14 cellular contexts compared by ENCODE assay signal in the genomic region with DNA sequence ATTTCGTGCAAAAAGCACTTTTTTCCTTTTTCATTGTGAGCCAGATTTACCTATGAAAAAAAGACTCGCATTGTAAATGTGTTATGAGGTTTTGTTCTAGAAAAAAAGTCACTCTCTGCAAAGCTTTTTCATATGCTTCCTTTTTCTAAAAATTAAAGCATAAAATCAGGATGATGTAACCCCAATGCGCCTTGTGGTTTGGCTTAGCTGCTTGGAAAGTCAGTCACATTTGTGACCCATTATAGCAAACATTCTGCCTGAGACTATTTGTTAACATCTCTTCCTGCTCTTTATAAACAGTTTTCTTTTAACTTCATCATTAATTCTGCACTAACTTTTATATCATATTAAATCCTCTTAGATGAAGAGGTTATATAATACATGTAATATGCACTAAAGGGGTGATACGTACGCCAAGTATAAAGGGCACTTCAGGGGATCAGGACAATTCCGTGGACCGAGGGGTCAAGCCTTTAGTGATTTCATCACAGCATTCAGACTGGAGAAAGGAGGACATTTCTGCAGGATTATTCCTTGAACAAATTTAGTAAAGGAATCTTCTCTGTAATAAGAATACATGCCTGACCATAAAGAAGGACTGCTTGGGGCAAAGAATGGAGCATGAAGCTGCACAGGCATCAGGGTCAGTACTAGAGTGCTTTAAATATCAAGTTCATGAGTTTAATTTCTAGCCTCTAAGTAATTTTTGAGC. TPM values are rescaled to one million over a fixed set of nuclear protein-coding genes. Genes with fewer than 3 reads are reported as not detected.
DNase-seq lines count a peak whose midpoint lies in the region; ATAC-seq, FAIRE-seq and TF ChIP-seq lines count a peak whose summit lies in the region.
"Had no signal": no experiment of that assay in that cellular context is flagged by ENCODE, and none has a peak within 500 bp of the region (broad histone marks: within the 10 kb centered on the region; RNA-seq: fewer than 3 reads in every experiment).

No MANE protein-coding gene starts in this region.

- TF ChIP-seq CTCF in heart right ventricle (IDR thresholded peaks at IDR 0.05) = no peak
- no peak for TF ChIP-seq CTCF in right atrium auricular region (IDR thresholded peaks at IDR 0.05)
- no peak for TF ChIP-seq CTCF in SK-N-SH (IDR thresholded peaks at IDR 0.05)
- no peak for TF ChIP-seq CTCF in fibroblast of villous mesenchyme (IDR thresholded peaks at IDR 0.05; ENCODE audit: insufficient read depth, low read depth, low read length)
- no peak for TF ChIP-seq CTCF in vagina (IDR thresholded peaks at IDR 0.05)

- 65 to 71% methylated on average over 7 of the region's 7 CpGs for WGBS in heart right ventricle, 2 donors
- WGBS in SK-N-SH (ENCODE audit: low lambda C conversion rate) = 26% methylated on average over 7 of the region's 7 CpGs

- H3K4me2 ChIP-seq in SK-N-SH = peak overlapping the region; percentile 63

- intact Hi-C loops in heart right ventricle (cut with DNase I) = no loop called here
- intact Hi-C loops in vagina (cut with DNase I) = no loop called here

- H3K27ac ChIP-seq in heart right ventricle (peak overlapping the region in 3 of 10 donors; percentile 7 to 39 (median 10)), right atrium auricular region (peak overlapping the region in 1 of 2 donors; percentile 11), SK-N-SH (ENCODE audit: low read depth in 2 of 2, low read length in 1 of 2) (peak overlapping the region; percentile 82 to 92), vagina (peak overlapping the region; percentile 14)

- DNase-seq in heart right ventricle (no peak), right atrium auricular region (ENCODE audit: low spot score) (no peak), SK-N-SH (no peak), fibroblast of villous mesenchyme (ENCODE audit: low read depth) (peak; percentile 76), vagina (ENCODE audit: extremely low spot score in 2 of 2) (no peak), H54 (ENCODE audit: insufficient read length, low spot score) (no peak), NCI-H1930 (lab: John Stamatoyannopoulos, UW) (no peak)
- DNase-seq: activated T-cell treated with anti-CD3 and anti-CD28 coated beads for 4 hours, NCI-H1092, NCI-H69 had no signal

- ATAC-seq in heart right ventricle = peak in 5 of 8 donors; percentile 42 to 76 (median 63)
- no peak for ATAC-seq in GM18870 (IDR thresholded peaks at IDR 0.05; ENCODE audit: unreplicated experiment)

- H3K4me3 ChIP-seq in heart right ventricle (peak overlapping the region in 3 of 10 donors; percentile 3 to 13 (median 9)), right atrium auricular region (no peak overlapping the region), SK-N-SH (ENCODE audit: low read depth in 2 of 2, low read length in 1 of 2) (peak overlapping the region in 1 of 2 experiments; percentile 7; a peak in 2 of 4 replicates), fibroblast of villous mesenchyme (ENCODE audit: low read depth, low read length) (no peak overlapping the region), vagina (no peak overlapping the region)
- H3K4me3 ChIP-seq: uterus had no signal

- no peak for TF ChIP-seq POLR2A in vagina (IDR thresholded peaks at IDR 0.05)
- TF ChIP-seq POLR2A in H54 (IDR thresholded peaks at IDR 0.05; ENCODE audit: low read depth, low read length) = no peak

- CTCF ChIA-PET in SK-N-SH (lab: Yijun Ruan, JAX) = no interaction called here

- POLR2A ChIA-PET in SK-N-SH (lab: Yijun Ruan, JAX) = no interaction called here

- no peak for FAIRE-seq in H54 (lab: Jason Lieb, UNC)
- FAIRE-seq: colon had no signal

- peak overlapping the region; percentile 11; the same call in 1 of the 2 replicates for H3K9ac ChIP-seq in SK-N-SH

- no peak for TF ChIP-seq RAD21 in SK-N-SH (IDR thresholded peaks at IDR 0.05; ENCODE audit: low read length)

- TF ChIP-seq EP300 in SK-N-SH (IDR thresholded peaks at IDR 0.05; ENCODE audit: borderline replicate concordance in 1 of 2, low read depth in 1 of 2, low read length in 1 of 2) = peak in 1 of 2 experiments; percentile 72; a peak in 2 of 4 replicates

- H3K79me2 ChIP-seq in SK-N-SH (ENCODE audit: insufficient read depth) = no peaks in the 10 kb centered on the region

- H3K9me3 ChIP-seq in heart right ventricle = peaks cover 0 to 3% (median 0%) of the 10 kb centered on the region in 11 donors
- H3K9me3 ChIP-seq in right atrium auricular region = no peaks in the 10 kb centered on the region
- H3K9me3 ChIP-seq in SK-N-SH = no peaks in the 10 kb centered on the region
- H3K9me3 ChIP-seq in vagina = no peaks in the 10 kb centered on the region
- H3K9me3 ChIP-seq: uterus had no signal

- no peaks in the 10 kb centered on the region for H3K36me3 ChIP-seq in heart right ventricle
- H3K36me3 ChIP-seq in right atrium auricular region = no peaks in the 10 kb centered on the region
- no peaks in the 10 kb centered on the region for H3K36me3 ChIP-seq in SK-N-SH (replicated peaks in 1 of 2; ENCODE audit: control insufficient read depth in 1 of 2, insufficient read depth in 2 of 2, low read length in 1 of 2)
- H3K36me3 ChIP-seq in vagina = no peaks in the 10 kb centered on the region
- H3K36me3 ChIP-seq: uterus had no signal

- H3F3A ChIP-seq in SK-N-SH (replicated peaks; ENCODE audit: insufficient read depth) = peaks cover 21% of the 10 kb centered on the region

- H3K27me3 ChIP-seq in heart right ventricle (no peaks in the 10 kb centered on the region), right atrium auricular region (no peaks in the 10 kb centered on the region), SK-N-SH (ENCODE audit: insufficient read depth) (no peaks in the 10 kb centered on the region), vagina (no peaks in the 10 kb centered on the region)
- H3K27me3 ChIP-seq: uterus had no signal

- H3K4me1 ChIP-seq in heart right ventricle (peaks cover 0 to 12% (median 0%) of the 10 kb centered on the region in 9 donors), right atrium auricular region (no peaks in the 10 kb centered on the region), SK-N-SH (ENCODE audit: control insufficient read depth in 1 of 2, insufficient read depth in 2 of 2, low read depth in 1 of 2, low read length in 1 of 2) (peaks cover 0 to 15% of the 10 kb centered on the region in 2 experiments; a peak in 3 of 4 replicates), vagina (peaks cover 6% of the 10 kb centered on the region)
- H3K4me1 ChIP-seq: uterus had no signal

- no peaks in the 10 kb centered on the region for H3K9me2 ChIP-seq in SK-N-SH

- no peaks in the 10 kb centered on the region for H4K20me1 ChIP-seq in SK-N-SH (ENCODE audit: insufficient read depth)

- H2AFZ ChIP-seq in SK-N-SH (ENCODE audit: low read depth) = peak overlapping the region; percentile 80

TF ChIP-seq in SK-N-SH, 30 proteins besides CTCF, POLR2A, EP300 and RAD21 (continues in another document):
- TF ChIP-seq, protein P1, sequence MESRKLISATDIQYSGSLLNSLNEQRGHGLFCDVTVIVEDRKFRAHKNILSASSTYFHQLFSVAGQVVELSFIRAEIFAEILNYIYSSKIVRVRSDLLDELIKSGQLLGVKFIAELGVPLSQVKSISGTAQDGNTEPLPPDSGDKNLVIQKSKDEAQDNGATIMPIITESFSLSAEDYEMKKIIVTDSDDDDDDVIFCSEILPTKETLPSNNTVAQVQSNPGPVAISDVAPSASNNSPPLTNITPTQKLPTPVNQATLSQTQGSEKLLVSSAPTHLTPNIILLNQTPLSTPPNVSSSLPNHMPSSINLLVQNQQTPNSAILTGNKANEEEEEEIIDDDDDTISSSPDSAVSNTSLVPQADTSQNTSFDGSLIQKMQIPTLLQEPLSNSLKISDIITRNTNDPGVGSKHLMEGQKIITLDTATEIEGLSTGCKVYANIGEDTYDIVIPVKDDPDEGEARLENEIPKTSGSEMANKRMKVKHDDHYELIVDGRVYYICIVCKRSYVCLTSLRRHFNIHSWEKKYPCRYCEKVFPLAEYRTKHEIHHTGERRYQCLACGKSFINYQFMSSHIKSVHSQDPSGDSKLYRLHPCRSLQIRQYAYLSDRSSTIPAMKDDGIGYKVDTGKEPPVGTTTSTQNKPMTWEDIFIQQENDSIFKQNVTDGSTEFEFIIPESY (IDR thresholded peaks at IDR 0.05; ENCODE audit: borderline replicate concordance, low read depth) = no peak
- peak; percentile 75 for TF ChIP-seq JUND (IDR thresholded peaks at IDR 0.05)
- no peak for TF ChIP-seq GABPA (IDR thresholded peaks at IDR 0.05; ENCODE audit: low read depth)
- no peak for TF ChIP-seq SIN3A (IDR thresholded peaks at IDR 0.05; ENCODE audit: borderline replicate concordance, low read depth, low read length)
- TF ChIP-seq, protein P2, sequence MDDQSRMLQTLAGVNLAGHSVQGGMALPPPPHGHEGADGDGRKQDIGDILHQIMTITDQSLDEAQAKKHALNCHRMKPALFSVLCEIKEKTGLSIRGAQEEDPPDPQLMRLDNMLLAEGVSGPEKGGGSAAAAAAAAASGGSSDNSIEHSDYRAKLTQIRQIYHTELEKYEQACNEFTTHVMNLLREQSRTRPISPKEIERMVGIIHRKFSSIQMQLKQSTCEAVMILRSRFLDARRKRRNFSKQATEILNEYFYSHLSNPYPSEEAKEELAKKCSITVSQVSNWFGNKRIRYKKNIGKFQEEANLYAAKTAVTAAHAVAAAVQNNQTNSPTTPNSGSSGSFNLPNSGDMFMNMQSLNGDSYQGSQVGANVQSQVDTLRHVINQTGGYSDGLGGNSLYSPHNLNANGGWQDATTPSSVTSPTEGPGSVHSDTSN (IDR thresholded peaks at IDR 0.05) = peak; percentile 80
- no peak; the same call in none of the 2 replicates for TF ChIP-seq POLR2AphosphoS5 (IDR thresholded peaks at IDR 0.05; ENCODE audit: low read depth, low read length)
- TF ChIP-seq FOXM1 (IDR thresholded peaks at IDR 0.05; ENCODE audit: low read depth) = 0 out of 2 replicates have a peak, but pooled peaks have one; percentile 27

RNA-seq across cellular contexts. Expression of a gene that starts 48.1 kb away (rescaled TPM):
- not detected for total RNA-seq in heart right ventricle
- not detected for polyA plus RNA-seq in heart right ventricle
- not detected for total RNA-seq in right atrium auricular region
- polyA plus RNA-seq in SK-N-SH (2012; rRNA removed) = 0.03 TPM in 1 of 2 replicates, not detected in the other
- polyA plus RNA-seq in SK-N-SH (2012; cell fraction: cytosol; rRNA removed) = not detected in 2 replicates
- polyA plus RNA-seq in SK-N-SH (2012; cell fraction: nucleus; rRNA removed) = 0.01 TPM in 1 of 2 replicates, not detected in the other
- not detected in 2 replicates for total RNA-seq in fibroblast of villous mesenchyme
- total RNA-seq in vagina = not detected
- total RNA-seq: neural crest cell, uterus had no signal
